ENCODE assay signal across 8 cellular contexts in genomic region chr2:101328474-101329007, GRCh38. TPM values are rescaled to one million over a fixed set of nuclear protein-coding genes. Genes with fewer than 3 reads are reported as not detected.
DNase-seq lines count a peak whose midpoint lies in the region; ATAC-seq, FAIRE-seq and TF ChIP-seq lines count a peak whose summit lies in the region.

No MANE protein-coding gene starts in this region.

- H2AK5ac ChIP-seq in H1 (ENCODE audit: low read depth, low read length), result peak overlapping the region; percentile 7; the same call in 1 of the 2 replicates

- H4K8ac ChIP-seq in H1 (ENCODE audit: extremely low read depth, insufficient read depth, low read length), result no peak overlapping the region

- no peak overlapping the region for H3K27ac Mint-ChIP-seq in activated CD4-positive, alpha-beta T cell treated with anti-CD3 and anti-CD28 coated beads, Interleukin-2, amount 10 ng/mL, durations not matched to agents 24 days and 14 days

- intact Hi-C loops in activated CD4-positive, alpha-beta T cell treated with anti-CD3 and anti-CD28 coated beads, Interleukin-2, amount 10 ng/mL, durations not matched to agents 24 days and 14 days (cut with micrococcal nuclease), result loop anchor here (1.0 kb wide), 1 partner anchor 21 kb away; no protein-coding TSS in a partner anchor
- intact Hi-C loops in sciatic nerve (cut with DNase I), result no loop called here

- H3K36me3 ChIP-seq in H1 (ENCODE audit: control insufficient read depth in 2 of 4, insufficient read depth in 4 of 4, low read length in 3 of 4), result no peaks in the 10 kb centered on the region

- no peaks in the 10 kb centered on the region for H3K79me2 ChIP-seq in H1 (ENCODE audit: control insufficient read depth in 1 of 2, insufficient read depth in 2 of 2, low read length in 2 of 2)

- H3K4me3 ChIP-seq in H1 (ENCODE audit: extremely low read depth in 1 of 4, insufficient read depth in 2 of 4, low read depth in 3 of 4, low read length in 4 of 4), result no peak overlapping the region; a peak in 1 of 8 replicates

- H3K79me1 ChIP-seq in H1 (ENCODE audit: low read depth, low read length), result no peaks in the 10 kb centered on the region

- no peak for FAIRE-seq in H1 (lab: Jason Lieb, UNC)

- DNase-seq in activated CD4-positive, alpha-beta T cell treated with anti-CD3 and anti-CD28 coated beads, Interleukin-2, amount 10 ng/mL, durations not matched to agents 24 days and 14 days, result peak; percentile 87
- no peak for DNase-seq in activated CD4-positive, alpha-beta T cell treated with anti-CD3 and anti-CD28 coated beads for 48 hours
- DNase-seq in NCI-H226 (peak; percentile 46), H1 (ENCODE audit: low read depth in 1 of 2, low spot score in 2 of 2) (no peak), sciatic nerve (ENCODE audit: low spot score) (no peak), GM20000 (ENCODE audit: low spot score) (no peak), cerebellar nuclear complex (lab: John Stamatoyannopoulos, UW) (no peak)
- no peak for DNase-seq in stimulated activated CD4-positive, alpha-beta T cell treated with anti-CD3 and anti-CD28 coated beads, Interleukin-4, amount 100 ng/mL, for 24 hours

- TF ChIP-seq RAD21 in H1 (IDR thresholded peaks at IDR 0.05 in 1 of 2, conservative IDR thresholded peaks at IDR 0.05 in 1 of 2; ENCODE audit: low read depth in 2 of 2, low read length in 2 of 2), result no peak

- no peaks in the 10 kb centered on the region for H3K27me3 Mint-ChIP-seq in activated CD4-positive, alpha-beta T cell treated with anti-CD3 and anti-CD28 coated beads, Interleukin-2, amount 10 ng/mL, durations not matched to agents 24 days and 14 days

- no peak for TF ChIP-seq CTCF in H1 (IDR thresholded peaks at IDR 0.05; ENCODE audit: control extremely low read depth in 1 of 3, insufficient read depth in 1 of 3, low read depth in 1 of 3, low read length in 3 of 3)
- no peak for TF ChIP-seq CTCF in GM20000 (IDR thresholded peaks at IDR 0.05; ENCODE audit: extremely low read depth, missing control alignments)

- H2BK5ac ChIP-seq in H1 (ENCODE audit: low read depth, low read length), result peak overlapping the region; percentile 57; the same call in 1 of the 2 replicates

- no peak overlapping the region for H3K56ac ChIP-seq in H1 (replicated peaks; ENCODE audit: insufficient read length, low read depth, low read length)

- H3K9me3 Mint-ChIP-seq in activated CD4-positive, alpha-beta T cell treated with anti-CD3 and anti-CD28 coated beads, Interleukin-2, amount 10 ng/mL, durations not matched to agents 24 days and 14 days, result no peaks in the 10 kb centered on the region

- no peak for TF ChIP-seq EP300 in H1 (IDR thresholded peaks at IDR 0.05; ENCODE audit: borderline replicate concordance in 1 of 2, low read depth in 2 of 2, low read length in 2 of 2)

- H3K4ac ChIP-seq in H1 (replicated peaks; ENCODE audit: insufficient read length, low read depth, low read length), result no peak overlapping the region

- H2AFZ ChIP-seq in H1 (ENCODE audit: low read length), result peak overlapping the region; percentile 95; the same call in 1 of the 2 replicates

- no peak for TF ChIP-seq POLR2A in H1 (IDR thresholded peaks at IDR 0.05; ENCODE audit: control extremely low read depth in 1 of 2, low read depth in 2 of 2, low read length in 2 of 2)

- H3K4me1 Mint-ChIP-seq in activated CD4-positive, alpha-beta T cell treated with anti-CD3 and anti-CD28 coated beads, Interleukin-2, amount 10 ng/mL, durations not matched to agents 24 days and 14 days, result peaks cover 25% of the 10 kb centered on the region

- H3K36me3 Mint-ChIP-seq in activated CD4-positive, alpha-beta T cell treated with anti-CD3 and anti-CD28 coated beads, Interleukin-2, amount 10 ng/mL, durations not matched to agents 24 days and 14 days (ENCODE audit: low read depth), result peaks cover 2% of the 10 kb centered on the region

- H3K9me3 ChIP-seq in H1 (ENCODE audit: insufficient read depth in 2 of 2, low read depth in 1 of 2, low read length in 1 of 2), result peaks cover 0 to 9% of the 10 kb centered on the region in 2 experiments; a peak in 2 of 4 replicates

- peak; percentile 73 for ATAC-seq in sciatic nerve

- no peak overlapping the region for H2BK15ac ChIP-seq in H1 (ENCODE audit: low read length)

- H3K4me2 ChIP-seq in H1 (ENCODE audit: insufficient read depth in 1 of 2, low read depth in 2 of 2, low read length in 2 of 2), result peak overlapping the region; percentile 52 to 64; a peak in 3 of 4 replicates

- no peak overlapping the region for H3K14ac ChIP-seq in H1 (ENCODE audit: insufficient read length)

- WGBS in H1 (ENCODE audit: extremely low coverage in 1 of 2, insufficient coverage in 1 of 2, insufficient read length in 1 of 2, insufficient replicate concordance in 2 of 2, low coverage in 1 of 2, low lambda C conversion rate in 2 of 2, missing lambda C conversion rate in 1 of 2), 2 experiments, result 83% methylated on average over 3 of the region's 3 CpGs; no CpG with 5 or more reads in 1 of the 2 experiments

- H3K27ac ChIP-seq in H1 (ENCODE audit: low read depth, low read length), result no peak overlapping the region; the same call in 1 of the 2 replicates

- peak overlapping the region; percentile 55 for H3K18ac ChIP-seq in H1 (ENCODE audit: extremely low read depth, low read length)

- H4K91ac ChIP-seq in H1 (replicated peaks; ENCODE audit: insufficient read length, low read length), result peak overlapping the region; percentile 27

- H3K23ac ChIP-seq in H1 (ENCODE audit: insufficient read length), result no peak overlapping the region

- no peak overlapping the region for H4K5ac ChIP-seq in H1 (ENCODE audit: insufficient read length, low read depth, low read length)

- H2BK12ac ChIP-seq in H1 (ENCODE audit: low read depth, low read length), result peak overlapping the region; percentile 63

- peaks cover 10 to 27% (median 17%) of the 10 kb centered on the region in 4 experiments; a peak in 6 of 7 replicates for H3K4me1 ChIP-seq in H1 (replicated peaks in 1 of 4; ENCODE audit: control insufficient read depth in 3 of 4, insufficient read depth in 4 of 4, low read length in 3 of 4)

- H3K23me2 ChIP-seq in H1 (ENCODE audit: low read depth, low read length), result no peaks in the 10 kb centered on the region

- no peaks in the 10 kb centered on the region for H3K27me3 ChIP-seq in H1 (replicated peaks in 1 of 4; ENCODE audit: control insufficient read depth in 3 of 4, extremely low read depth in 1 of 4, insufficient read depth in 3 of 4, low read length in 3 of 4)

- POLR2A ChIA-PET in H1 (lab: Charles Lee; ENCODE audit: partially characterized antibody), result interaction anchor here (1.0 to 1.4 kb wide), 3 partner anchors 8 to 20 kb away, joined by 3 to 5 read pairs (median 3); partner anchors contain the start of gene RNF149

- H3K9ac ChIP-seq in H1 (replicated peaks in 1 of 4; ENCODE audit: extremely low read depth in 1 of 4, low read depth in 3 of 4, low read length in 3 of 4), result no peak overlapping the region

- no peaks in the 10 kb centered on the region for H4K20me1 ChIP-seq in H1 (replicated peaks in 1 of 2; ENCODE audit: control insufficient read depth in 1 of 2, insufficient read depth in 2 of 2, low read length in 2 of 2)

- no peak overlapping the region for H3K4me3 Mint-ChIP-seq in activated CD4-positive, alpha-beta T cell treated with anti-CD3 and anti-CD28 coated beads, Interleukin-2, amount 10 ng/mL, durations not matched to agents 24 days and 14 days

- peak overlapping the region; percentile 2 for H2BK120ac ChIP-seq in H1 (replicated peaks; ENCODE audit: low read depth, low read length)

- CTCF ChIA-PET in H1 (lab: Charles Lee; ENCODE audit: partially characterized antibody), result interaction anchor here (1.0 to 4.7 kb wide), 5 partner anchors 13 to 76 kb away, joined by 3 to 19 read pairs (median 3); partner anchors contain the start of genes CNOT11 and CREG2

- peak overlapping the region; percentile 97; the same call in 1 of the 2 replicates for H2BK20ac ChIP-seq in H1 (ENCODE audit: low read length)

TF ChIP-seq in H1, 55 proteins besides CTCF, POLR2A, EP300 and RAD21 (continues in another document):
- TF ChIP-seq E2F6 (IDR thresholded peaks at IDR 0.05) (no peak), RBBP5 (IDR thresholded peaks at IDR 0.05; ENCODE audit: borderline replicate concordance, low read depth, low read length) (no peak), NRF1 (IDR thresholded peaks at IDR 0.05; ENCODE audit: low read depth, low read length) (no peak), GTF2F1 (IDR thresholded peaks at IDR 0.05; ENCODE audit: borderline replicate concordance, low read depth, low read length) (no peak)

RNA-seq across cellular contexts. Expression of gene RNF149, which starts 20.0 kb away (rescaled TPM):
- 40.3 and 40.7 TPM in 2 replicates for total RNA-seq in activated CD4-positive, alpha-beta T cell treated with anti-CD3 and anti-CD28 coated beads, Interleukin-2, amount 10 ng/mL, durations not matched to agents 24 days and 14 days
- 21.9 and 28.2 TPM in 2 replicates for total RNA-seq in H1 (2021; fragmentation: NEBNext Ultra II Directional; extraction: Animal tissue kit (Norgen Biotek cat#: 25700))
- polyA plus RNA-seq in H1 (2011; rRNA removed), result 13.2 and 16.6 TPM in 2 replicates
- polyA plus RNA-seq in H1 (2011; cell fraction: cytosol; rRNA removed), result 19.0 TPM
- polyA plus RNA-seq in H1 (2011; cell fraction: nucleus; rRNA removed), result 18.3 TPM
- polyA plus RNA-seq in H1 (2012, experiment 1 of 2), result 13.8 to 21.3 TPM (median 15.7 TPM) in 4 replicates
- polyA plus RNA-seq in H1 (2012, experiment 2 of 2), result 6.7 TPM
- polyA plus RNA-seq in H1 (2013, experiment 1 of 2), result 26.4 TPM
- polyA plus RNA-seq in H1 (2013, experiment 2 of 2), result 24.0 TPM
- 13.8 and 17.6 TPM in 2 replicates for polyA minus RNA-seq in H1 (2011; rRNA and poly(A)+ RNA removed)
- 13.9 TPM for polyA minus RNA-seq in H1 (2011; cell fraction: cytosol; rRNA and poly(A)+ RNA removed)
- 27.4 TPM for polyA minus RNA-seq in H1 (2011; cell fraction: nucleus; rRNA and poly(A)+ RNA removed)
- 80.7 TPM for total RNA-seq in sciatic nerve

RNA-seq across cellular contexts. Expression of gene CREG2, which starts 58.8 kb away (rescaled TPM):
- not detected in 2 replicates for total RNA-seq in activated CD4-positive, alpha-beta T cell treated with anti-CD3 and anti-CD28 coated beads, Interleukin-2, amount 10 ng/mL, durations not matched to agents 24 days and 14 days
- 2.0 and 2.2 TPM in 2 replicates for total RNA-seq in H1 (2021; fragmentation: NEBNext Ultra II Directional; extraction: Animal tissue kit (Norgen Biotek cat#: 25700))
- 1.7 and 2.0 TPM in 2 replicates for polyA plus RNA-seq in H1 (2011; rRNA removed)
- 1.3 TPM for polyA plus RNA-seq in H1 (2011; cell fraction: cytosol; rRNA removed)
- polyA plus RNA-seq in H1 (2011; cell fraction: nucleus; rRNA removed), result 2.6 TPM
- 0.88 to 1.3 TPM (median 0.95 TPM) in 4 replicates for polyA plus RNA-seq in H1 (2012, experiment 1 of 2)
- polyA plus RNA-seq in H1 (2012, experiment 2 of 2), result 0.68 TPM
- 0.75 TPM for polyA plus RNA-seq in H1 (2013, experiment 1 of 2)
- polyA plus RNA-seq in H1 (2013, experiment 2 of 2), result 1.1 TPM
- 1.6 and 1.8 TPM in 2 replicates for polyA minus RNA-seq in H1 (2011; rRNA and poly(A)+ RNA removed)
- polyA minus RNA-seq in H1 (2011; cell fraction: cytosol; rRNA and poly(A)+ RNA removed), result 3.8 TPM
- 3.6 TPM for polyA minus RNA-seq in H1 (2011; cell fraction: nucleus; rRNA and poly(A)+ RNA removed)
- total RNA-seq in sciatic nerve, result not detected

Comparison
In these comparisons a context has a peak if more than half of its experiments do, and no peak if none do; other contexts are left out.
1. DNase-seq: peak in activated CD4-positive, alpha-beta T cell treated with anti-CD3 and anti-CD28 coated beads, Interleukin-2, amount 10 ng/mL, durations not matched to agents 24 days and 14 days (single experiment) and NCI-H226 (single experiment); none in activated CD4-positive, alpha-beta T cell treated with anti-CD3 and anti-CD28 coated beads for 48 hours (single experiment), H1 (0 of 2), sciatic nerve (single experiment), GM20000 (single experiment), stimulated activated CD4-positive, alpha-beta T cell treated with anti-CD3 and anti-CD28 coated beads, Interleukin-4, amount 100 ng/mL, for 24 hours (single experiment) and cerebellar nuclear complex (0 of 2).